In the genomic region with DNA sequence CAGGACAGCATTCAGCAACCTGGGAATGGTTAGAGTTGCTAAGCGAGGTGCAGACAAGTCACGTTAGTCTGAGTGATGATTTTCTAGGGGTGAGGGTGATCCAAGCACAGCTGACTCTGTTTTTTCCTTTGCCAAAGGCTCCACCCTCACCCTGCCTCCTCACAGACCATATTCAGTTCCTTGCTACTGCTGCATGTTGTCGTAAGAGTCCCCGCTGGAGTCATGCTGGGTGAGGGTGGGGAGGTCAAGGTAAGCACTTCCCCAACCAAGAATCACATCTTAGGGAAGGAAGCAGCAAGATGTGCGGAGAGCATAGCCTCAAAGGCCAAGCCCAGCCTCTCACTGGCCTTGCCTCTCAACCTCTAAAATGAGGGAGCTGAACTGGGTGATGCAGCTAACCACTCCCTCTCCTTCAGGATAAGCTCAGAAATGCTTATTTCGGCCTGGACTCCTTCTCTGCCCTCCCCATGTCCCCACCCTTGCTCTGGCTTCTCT, we compare ENCODE assay signal across 12 cellular contexts.
DNase-seq lines count a peak whose midpoint lies in the region; ATAC-seq and TF ChIP-seq lines count a peak whose summit lies in the region.
"Had no signal": no experiment of that assay in that cellular context is flagged by ENCODE, and none has a peak within 500 bp of the region (broad histone marks: within the 10 kb centered on the region; RNA-seq: fewer than 3 reads in every experiment).

No MANE protein-coding gene starts in this region.

- no peak overlapping the region for H3K27ac Mint-ChIP-seq in T-helper 2 cell treated with Interferon-gamma antibody and Interleukin-4, amounts not matched to agents 5 μg/mL and 100 μg/mL, for 36 hours

- WGBS in GM23248 (ENCODE audit: low coverage in 1 of 2, low lambda C conversion rate in 2 of 2, missing lambda C conversion rate in 2 of 2), 2 experiments, result 32 to 37% methylated on average over 6 of the region's 6 CpGs
- WGBS in hepatocyte (ENCODE audit: low lambda C conversion rate, missing lambda C conversion rate), result 51% methylated on average over 6 of the region's 6 CpGs

- ATAC-seq in gastrocnemius medialis, result no peak
- ATAC-seq in HG02798 (IDR thresholded peaks at IDR 0.05; ENCODE audit: poor library complexity, unreplicated experiment), result no peak
- ATAC-seq in GM18873 (IDR thresholded peaks at IDR 0.05; ENCODE audit: low FRiP score, unreplicated experiment), result no peak

- H3K4me3 Mint-ChIP-seq in T-helper 2 cell treated with Interferon-gamma antibody and Interleukin-4, amounts not matched to agents 5 μg/mL and 100 μg/mL, for 36 hours, result no peak overlapping the region

- H3K9ac ChIP-seq in GM23248, result 0 out of 2 replicates have a peak overlapping the region, but pooled peaks have one; percentile 3

- H3K27ac ChIP-seq in GM23248, result peak overlapping the region; percentile 58
- peak overlapping the region; percentile 65 for H3K27ac ChIP-seq in hepatocyte
- peak overlapping the region; percentile 21 to 78 (median 62) for H3K27ac ChIP-seq in gastrocnemius medialis
- H3K27ac ChIP-seq: VCaP had no signal

- in situ Hi-C loops in GM23248 (cut with MboI) (no loop called here), gastrocnemius medialis (cut with MboI; ENCODE audit: low sequenced_read_pairs in 4 of 4) (no loop called here)

- TF ChIP-seq CTCF in hepatocyte (IDR thresholded peaks at IDR 0.05; ENCODE audit: poor library complexity) (no peak), gastrocnemius medialis (IDR thresholded peaks at IDR 0.05 in 4 of 5, conservative IDR thresholded peaks at IDR 0.05 in 1 of 5) (no peak)

- no peak overlapping the region for H3K4me2 ChIP-seq in GM23248 (ENCODE audit: unreplicated experiment)
- H3K4me2 ChIP-seq in hepatocyte, result no peak overlapping the region

- DNase-seq in GM23248, result peak; percentile 60
- peak; percentile 40 for DNase-seq in amniotic epithelial cell (ENCODE audit: low read depth)
- no peak for DNase-seq in hepatocyte (ENCODE audit: low spot score)
- no peak for DNase-seq in gastrocnemius medialis
- no peak for DNase-seq in stimulated activated CD4-positive, alpha-beta T cell treated with anti-CD3 and anti-CD28 coated beads, Interleukin-15, amount 100 ng/mL, for 24 hours
- no peak for DNase-seq in T-helper 2 cell treated with Interferon-gamma antibody and Interleukin-4, amounts not matched to agents 5 μg/mL and 100 μg/mL, for 36 hours (ENCODE audit: low spot score)
- DNase-seq: activated naive CD4-positive, alpha-beta T cell treated with anti-CD3 and anti-CD28 coated beads, Interleukin-2, amount 50 U/mL, for 16 hours; glutamatergic neuron; stimulated activated naive CD4-positive, alpha-beta T cell had no signal

- intact Hi-C loops in gastrocnemius medialis (cut with DNase I; ENCODE audit: low total_unique reads), result no loop called here

- H3K79me2 ChIP-seq in GM23248 (ENCODE audit: insufficient read depth) (0 out of 2 replicates have a peak, but pooled peaks cover 4% of the 10 kb centered on the region), hepatocyte (no peaks in the 10 kb centered on the region)

- no peaks in the 10 kb centered on the region for H3K27me3 ChIP-seq in GM23248 (replicated peaks; ENCODE audit: insufficient read depth)
- no peaks in the 10 kb centered on the region for H3K27me3 ChIP-seq in hepatocyte
- H3K27me3 ChIP-seq in gastrocnemius medialis, result peaks cover 0 to 5% (median 0%) of the 10 kb centered on the region in 3 donors

- H3K36me3 ChIP-seq in GM23248 (ENCODE audit: low read depth) (no peaks in the 10 kb centered on the region), hepatocyte (replicated peaks; ENCODE audit: insufficient read depth, low read depth) (no peaks in the 10 kb centered on the region), gastrocnemius medialis (no peaks in the 10 kb centered on the region)

- H3K4me1 ChIP-seq in GM23248 (ENCODE audit: insufficient read depth) (peaks cover 55% of the 10 kb centered on the region), hepatocyte (ENCODE audit: insufficient read depth) (peaks cover 49% of the 10 kb centered on the region), gastrocnemius medialis (peaks cover 46 to 61% of the 10 kb centered on the region in 2 donors)

- H2AFZ ChIP-seq in GM23248 (no peak overlapping the region), hepatocyte (no peak overlapping the region)

- no peak overlapping the region for H3K4me3 ChIP-seq in GM23248
- no peak overlapping the region for H3K4me3 ChIP-seq in hepatocyte
- H3K4me3 ChIP-seq in gastrocnemius medialis, result no peak overlapping the region

- H3K4me1 Mint-ChIP-seq in T-helper 2 cell treated with Interferon-gamma antibody and Interleukin-4, amounts not matched to agents 5 μg/mL and 100 μg/mL, for 36 hours (ENCODE audit: low read depth), result peaks cover 2% of the 10 kb centered on the region

- H3K36me3 Mint-ChIP-seq in T-helper 2 cell treated with Interferon-gamma antibody and Interleukin-4, amounts not matched to agents 5 μg/mL and 100 μg/mL, for 36 hours (ENCODE audit: low read depth), result no peaks in the 10 kb centered on the region

- H4K20me1 ChIP-seq in GM23248 (ENCODE audit: insufficient read depth), result no peaks in the 10 kb centered on the region
- no peaks in the 10 kb centered on the region for H4K20me1 ChIP-seq in hepatocyte (ENCODE audit: insufficient read depth, poor library complexity, severe bottlenecking)

- H3F3A ChIP-seq in GM23248 (ENCODE audit: insufficient read depth), result peaks cover 26% of the 10 kb centered on the region

- TF ChIP-seq POLR2A in gastrocnemius medialis (IDR thresholded peaks at IDR 0.05), result no peak

- H3K9me2 ChIP-seq in GM23248 (ENCODE audit: insufficient read depth), result no peaks in the 10 kb centered on the region
- no peaks in the 10 kb centered on the region for H3K9me2 ChIP-seq in hepatocyte (replicated peaks; ENCODE audit: insufficient read depth)

- no peaks in the 10 kb centered on the region for H3K9me3 Mint-ChIP-seq in T-helper 2 cell treated with Interferon-gamma antibody and Interleukin-4, amounts not matched to agents 5 μg/mL and 100 μg/mL, for 36 hours

- peaks cover 28% of the 10 kb centered on the region for H3K27me3 Mint-ChIP-seq in T-helper 2 cell treated with Interferon-gamma antibody and Interleukin-4, amounts not matched to agents 5 μg/mL and 100 μg/mL, for 36 hours (ENCODE audit: low read depth)

- no peaks in the 10 kb centered on the region for H3K9me3 ChIP-seq in GM23248 (ENCODE audit: low read depth)
- H3K9me3 ChIP-seq in hepatocyte (ENCODE audit: low read depth), result no peaks in the 10 kb centered on the region
- no peaks in the 10 kb centered on the region for H3K9me3 ChIP-seq in gastrocnemius medialis

Comparison
In these comparisons a context has a peak if more than half of its experiments do, and no peak if none do; other contexts are left out.
1. DNase-seq: peak in GM23248 (single experiment) and amniotic epithelial cell (single experiment); none in hepatocyte (single experiment), gastrocnemius medialis (0 of 2), stimulated activated CD4-positive, alpha-beta T cell treated with anti-CD3 and anti-CD28 coated beads, Interleukin-15, amount 100 ng/mL, for 24 hours (single experiment) and T-helper 2 cell treated with Interferon-gamma antibody and Interleukin-4, amounts not matched to agents 5 μg/mL and 100 μg/mL, for 36 hours (single experiment).
2. Peak in every context shown above with its lines, with median percentiles within 50 percentile points of each other: H3K27ac ChIP-seq.